In genomic region chr12:58548801-58549200, GRCh38 we compare ENCODE assay signal across 33 cellular contexts.
A peak's percentile ranks its signal among the peaks of the same experiment; 100 is the strongest.
DNase-seq lines count a peak whose midpoint lies in the region; ATAC-seq and TF ChIP-seq lines count a peak whose summit lies in the region.
"Had no signal": no experiment of that assay in that cellular context is flagged by ENCODE, and none has a peak within 500 bp of the region (broad histone marks: within the 10 kb centered on the region; RNA-seq: fewer than 3 reads in every experiment).

No MANE protein-coding gene starts in this region.

- intact Hi-C loops in IMR-90 (cut with micrococcal nuclease), result loop anchor here (10.0 kb wide), 2 partner anchors 216 to 826 kb away; no protein-coding TSS in a partner anchor

- H2BK20ac ChIP-seq in IMR-90 (ENCODE audit: low read depth, low read length), result 0 out of 2 replicates have a peak overlapping the region, but pooled peaks have one; percentile 2

- no peak overlapping the region for H4K8ac ChIP-seq in IMR-90 (ENCODE audit: low read depth in 2 of 2, low read length in 2 of 2)

- peak overlapping the region; percentile 24; the same call in 1 of the 2 replicates for H4K91ac ChIP-seq in IMR-90 (ENCODE audit: insufficient read depth, low read depth, low read length)

- H2BK15ac ChIP-seq in IMR-90 (ENCODE audit: low read depth, low read length), result 0 out of 3 replicates have a peak overlapping the region, but pooled peaks have one; percentile 65

- no peaks in the 10 kb centered on the region for H4K20me1 ChIP-seq in IMR-90 (ENCODE audit: insufficient read depth, low read length)
- H4K20me1 ChIP-seq in osteoblast (ENCODE audit: insufficient read depth, low read length), result no peaks in the 10 kb centered on the region
- H4K20me1 ChIP-seq: BLaER1; BLaER1 treated with 17β-estradiol and CSF1 and Interleukin-3, amounts not matched to agents 10 nM and 100 nM had no signal

- no peak overlapping the region for H3K27ac ChIP-seq in IMR-90 (ENCODE audit: insufficient read depth, low read length)
- no peak overlapping the region for H3K27ac ChIP-seq in osteoblast (ENCODE audit: low read depth, low read length)
- H3K27ac ChIP-seq in caudate nucleus (ENCODE audit: low read depth, low read length), result no peak overlapping the region
- H3K27ac ChIP-seq: 22Rv1; A549; BLaER1; BLaER1 treated with 17β-estradiol and CSF1 and Interleukin-3, amounts not matched to agents 10 nM and 100 nM; C4-2B had no signal

- no peak overlapping the region for H3K18ac ChIP-seq in IMR-90 (ENCODE audit: low read depth, low read length)

- no peak overlapping the region for H3K4me3 ChIP-seq in IMR-90 (ENCODE audit: insufficient read depth, low read depth, low read length)
- H3K4me3 ChIP-seq in osteoblast (ENCODE audit: insufficient read depth, low read length), result no peak overlapping the region
- H3K4me3 ChIP-seq: A549; BLaER1; BLaER1 treated with 17β-estradiol and CSF1 and Interleukin-3, amounts not matched to agents 10 nM and 100 nM had no signal

- H3K9me3 ChIP-seq in IMR-90 (ENCODE audit: control insufficient read depth, insufficient read depth, low read length), result no peaks in the 10 kb centered on the region
- no peaks in the 10 kb centered on the region for H3K9me3 ChIP-seq in osteoblast (ENCODE audit: low read depth, low read length)
- H3K9me3 ChIP-seq: A549; BE2C; BLaER1; BLaER1 treated with 17β-estradiol and CSF1 and Interleukin-3, amounts not matched to agents 10 nM and 100 nM had no signal

- dilution Hi-C loops in IMR-90 (cut with HindIII; ENCODE audit: low sequenced_read_pairs, unreplicated experiment), result no loop called here

- H2AFZ ChIP-seq in IMR-90 (replicated peaks; ENCODE audit: low read length, poor library complexity) (no peak overlapping the region), osteoblast (ENCODE audit: low read length) (peak overlapping the region; percentile 44)

- POLR2A ChIA-PET in IMR-90 (lab: Charles Lee; ENCODE audit: unreplicated experiment), result no interaction called here

- in situ Hi-C loops in IMR-90 (cut with MboI; ENCODE audit: low sequenced_read_pairs) (loop anchor here (10.0 kb wide), 1 partner anchor 336 kb away; no protein-coding TSS in a partner anchor), SK-MEL-5 (cut with HindIII; ENCODE audit: low pct_unique_long_range_greater_than_20kb, low sequenced_read_pairs) (no loop called here)

- H3K79me1 ChIP-seq in IMR-90 (ENCODE audit: low read depth in 1 of 2, low read length in 2 of 2), result no peaks in the 10 kb centered on the region

- H2AK5ac ChIP-seq in IMR-90 (ENCODE audit: low read depth, low read length), result no peak overlapping the region

- DNase-seq in COLO829 (ENCODE audit: low spot score), result peak; percentile 67
- no peak for DNase-seq in IMR-90
- DNase-seq in SK-MEL-5 (ENCODE audit: low read depth, low spot score), result peak; percentile 53
- DNase-seq in osteoblast (ENCODE audit: insufficient read length, low spot score, missing footprints), result no peak
- DNase-seq in activated gamma-delta T cell (lab: John Stamatoyannopoulos, UW), result no peak
- no peak for DNase-seq in caudate nucleus (lab: John Stamatoyannopoulos, UW)
- no peak for DNase-seq in hypothalamus (lab: John Stamatoyannopoulos, UW)
- DNase-seq: 8988T; ACHN; AML-193; BE2C; C1 segment of cervical spinal cord; Caco-2; Calu3; CD4-positive, alpha-beta memory T cell; CD4-positive, alpha-beta T cell; CD4-positive, CD25-positive, alpha-beta regulatory T cell; CD8-positive, alpha-beta memory T cell; CD8-positive, alpha-beta T cell; COR-L47; DMS 273 treated with DMSO at 0.1 percent for 48 hours; DMS153; DMS53; DMS79; DMS79 treated with DMSO at 0.1 percent for 48 hours; DND-41; EL had no signal

- H2AK9ac ChIP-seq in IMR-90 (replicated peaks; ENCODE audit: low read depth, low read length, poor library complexity), result no peak overlapping the region

- 0 out of 2 replicates have a peak, but pooled peaks cover 2% of the 10 kb centered on the region for H3K4me1 ChIP-seq in IMR-90 (ENCODE audit: control insufficient read depth, insufficient read depth, low read length)
- H3K4me1 ChIP-seq in osteoblast (ENCODE audit: insufficient read depth, low read length), result no peaks in the 10 kb centered on the region
- H3K4me1 ChIP-seq: A549; BE2C; BLaER1; BLaER1 treated with 17β-estradiol and CSF1 and Interleukin-3, amounts not matched to agents 10 nM and 100 nM had no signal

- TF ChIP-seq RAD21 in IMR-90 (IDR thresholded peaks at IDR 0.05; ENCODE audit: low read length), result no peak

- H3K14ac ChIP-seq in IMR-90 (replicated peaks; ENCODE audit: low read depth, low read length), result no peak overlapping the region

- H4K5ac ChIP-seq in IMR-90 (ENCODE audit: low read depth, low read length), result no peak overlapping the region

- no CpG with 5 or more reads among the region's 3 CpGs for WGBS in IMR-90 (ENCODE audit: extremely low coverage in 2 of 2, insufficient read length in 1 of 2), 2 experiments

- peak overlapping the region; percentile 24 for H2BK120ac ChIP-seq in IMR-90 (ENCODE audit: low read depth, low read length)

- H3K4ac ChIP-seq in IMR-90 (ENCODE audit: low read depth, low read length), result no peak overlapping the region

- no TSS peak for BruUV-seq in IMR-90 (replicated peaks; lab: Mats Ljungman, UMichigan)

- H2BK5ac ChIP-seq in IMR-90 (ENCODE audit: low read depth, low read length, poor library complexity, severe bottlenecking), result peak overlapping the region; percentile 68

- TF ChIP-seq CTCF in IMR-90 (conservative IDR thresholded peaks at IDR 0.05; ENCODE audit: low read depth, low read length), result no peak
- no peak for TF ChIP-seq CTCF in osteoblast (IDR thresholded peaks at IDR 0.05; ENCODE audit: extremely low read depth, low read depth, low read length)

- H3K9ac ChIP-seq in IMR-90 (ENCODE audit: low read depth, low read length), result no peak overlapping the region
- H3K9ac ChIP-seq: BLaER1; BLaER1 treated with 17β-estradiol and CSF1 and Interleukin-3, amounts not matched to agents 10 nM and 100 nM had no signal

- no peaks in the 10 kb centered on the region for H3K79me2 ChIP-seq in osteoblast (ENCODE audit: insufficient read depth, low read length)

- no peaks in the 10 kb centered on the region for H3K9me1 ChIP-seq in IMR-90 (ENCODE audit: insufficient read depth, low read length)

- H3K27me3 ChIP-seq in IMR-90 (ENCODE audit: control insufficient read depth, insufficient read depth, low read length), result no peaks in the 10 kb centered on the region
- no peaks in the 10 kb centered on the region for H3K27me3 ChIP-seq in osteoblast (ENCODE audit: insufficient read depth, low read length)
- H3K27me3 ChIP-seq: BE2C; BLaER1; BLaER1 treated with 17β-estradiol and CSF1 and Interleukin-3, amounts not matched to agents 10 nM and 100 nM had no signal

- H3K36me3 ChIP-seq in IMR-90 (ENCODE audit: control insufficient read depth, insufficient read depth, low read length) (no peaks in the 10 kb centered on the region), osteoblast (ENCODE audit: insufficient read depth, low read length) (no peaks in the 10 kb centered on the region)
- H3K36me3 ChIP-seq: BE2C; BLaER1; BLaER1 treated with 17β-estradiol and CSF1 and Interleukin-3, amounts not matched to agents 10 nM and 100 nM had no signal

- H3K4me2 ChIP-seq in IMR-90 (ENCODE audit: low read depth, low read length) (no peak overlapping the region), osteoblast (ENCODE audit: insufficient read depth, low read length) (no peak overlapping the region)
- H3K4me2 ChIP-seq: A549; BLaER1; BLaER1 treated with 17β-estradiol and CSF1 and Interleukin-3, amounts not matched to agents 10 nM and 100 nM had no signal

- H3K56ac ChIP-seq in IMR-90 (ENCODE audit: extremely low read depth, insufficient read depth, low read length), result no peak overlapping the region

- no peak overlapping the region for H3K23ac ChIP-seq in IMR-90 (ENCODE audit: low read depth, low read length)

- no peak for TF ChIP-seq POLR2A in IMR-90 (IDR thresholded peaks at IDR 0.05; ENCODE audit: low read depth, low read length)

- CTCF ChIA-PET in IMR-90 (lab: Yijun Ruan, JAX), result no interaction called here

- ATAC-seq in IMR-90 (ENCODE audit: low read depth) (no peak), GM19455 (IDR thresholded peaks at IDR 0.05; ENCODE audit: unreplicated experiment) (no peak)
- ATAC-seq: A549; CD8-positive, alpha-beta T cell had no signal

TF ChIP-seq in IMR-90, 13 proteins besides CTCF, POLR2A, EP300 and RAD21:
- no peak for TF ChIP-seq BHLHE40 (IDR thresholded peaks at IDR 0.05; ENCODE audit: low read depth, low read length)
- TF ChIP-seq RCOR1 (IDR thresholded peaks at IDR 0.05; ENCODE audit: insufficient replicate concordance, low read length), result no peak
- no peak for TF ChIP-seq MAZ (IDR thresholded peaks at IDR 0.05; ENCODE audit: borderline replicate concordance, low read depth, low read length)
- TF ChIP-seq CEBPB (IDR thresholded peaks at IDR 0.05; ENCODE audit: low read depth, low read length), result no peak
- no peak for TF ChIP-seq SMC3 (IDR thresholded peaks at IDR 0.05; ENCODE audit: low read depth, low read length)
- TF ChIP-seq USF2 (IDR thresholded peaks at IDR 0.05; ENCODE audit: low read depth, low read length), result no peak
- no peak for TF ChIP-seq FOS (IDR thresholded peaks at IDR 0.05; ENCODE audit: low read depth, low read length)
- no peak for TF ChIP-seq MXI1 (IDR thresholded peaks at IDR 0.05; ENCODE audit: borderline replicate concordance, low read depth, low read length)
- no peak for TF ChIP-seq MAFK (IDR thresholded peaks at IDR 0.05; ENCODE audit: low read depth, low read length)
- no peak for TF ChIP-seq RFX5 (IDR thresholded peaks at IDR 0.05; ENCODE audit: low read depth, low read length)
- TF ChIP-seq NFE2L2 (IDR thresholded peaks at IDR 0.05; ENCODE audit: low read depth, low read length), result no peak
- no peak for TF ChIP-seq ELK1 (IDR thresholded peaks at IDR 0.05; ENCODE audit: borderline replicate concordance, low read depth, low read length)
- TF ChIP-seq CHD1 (IDR thresholded peaks at IDR 0.05; ENCODE audit: low read depth, low read length), result no peak

Comparison
In these comparisons a context has a peak if more than half of its experiments do, and no peak if none do; other contexts are left out.
1. DNase-seq: peak in COLO829 (single experiment) and SK-MEL-5 (single experiment); none in IMR-90 (single experiment), osteoblast (single experiment), activated gamma-delta T cell (single experiment), caudate nucleus (0 of 61) and hypothalamus (0 of 51).